Comparison of ENCODE assay signal across 33 cellular contexts in the genomic region with DNA sequence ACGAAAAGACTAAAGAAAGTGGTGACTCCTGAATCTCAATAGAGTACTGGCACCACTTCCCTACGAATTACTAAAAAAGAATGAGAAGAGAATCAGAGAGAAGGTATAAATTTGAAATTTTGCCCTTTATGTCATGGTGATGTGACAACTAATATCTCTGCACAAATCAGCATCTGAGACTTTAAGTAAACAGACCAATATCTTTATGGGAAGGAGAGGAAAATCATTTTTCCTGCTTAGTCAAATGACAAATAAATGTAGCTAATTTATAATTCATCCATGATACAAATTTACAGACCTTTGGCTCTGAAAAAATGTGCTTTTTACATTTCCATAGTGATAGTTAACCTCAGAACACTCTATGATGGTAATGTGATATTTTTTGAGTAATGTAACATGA.
"Had no signal": no experiment of that assay in that cellular context is flagged by ENCODE, and none has a peak within 500 bp of the region (broad histone marks: within the 10 kb centered on the region; RNA-seq: fewer than 3 reads in every experiment).

No MANE protein-coding gene starts in this region.

- DNase-seq: Karpas-422, Kasumi-1, MG63, MM.1S, MV-4-11, NCI-H1048, NCI-H1092, NCI-H1092 treated with DMSO at 0.1 percent for 48 hours, NCI-H1105, NCI-H1105 treated with DMSO at 0.1 percent for 48 hours, NCI-H1417, NCI-H1417 treated with DMSO at 0.1 percent for 48 hours, NCI-H1436, NCI-H1436 treated with DMSO at 0.1 percent for 48 hours, NCI-H146, NCI-H1694, NCI-H1694 treated with DMSO at 0.1 percent for 48 hours, NCI-H187, NCI-H187 treated with DMSO at 0.1 percent for 48 hours, NCI-H1930, NCI-H2029, NCI-H2029 treated with DMSO at 0.1 percent for 48 hours, NCI-H2081, NCI-H2081 treated with DMSO at 0.1 percent for 48 hours, NCI-H2107, NCI-H2171, NCI-H2171 treated with DMSO at 0.1 percent for 48 hours, NCI-H2227 treated with DMSO at 0.1 percent for 48 hours, NCI-H345, NCI-H446, NCI-H446 treated with DMSO at 0.1 percent for 48 hours, NCI-H510A, NCI-H510A treated with DMSO at 0.1 percent for 48 hours had no signal

- H3K36me3 ChIP-seq: MG63 had no signal

- H3K4me3 ChIP-seq: MG63 had no signal

- H3K27me3 ChIP-seq: MG63 had no signal

- H3K9me3 ChIP-seq: MG63 had no signal
